1 cellular context compared by ENCODE assay signal in the genomic region with DNA sequence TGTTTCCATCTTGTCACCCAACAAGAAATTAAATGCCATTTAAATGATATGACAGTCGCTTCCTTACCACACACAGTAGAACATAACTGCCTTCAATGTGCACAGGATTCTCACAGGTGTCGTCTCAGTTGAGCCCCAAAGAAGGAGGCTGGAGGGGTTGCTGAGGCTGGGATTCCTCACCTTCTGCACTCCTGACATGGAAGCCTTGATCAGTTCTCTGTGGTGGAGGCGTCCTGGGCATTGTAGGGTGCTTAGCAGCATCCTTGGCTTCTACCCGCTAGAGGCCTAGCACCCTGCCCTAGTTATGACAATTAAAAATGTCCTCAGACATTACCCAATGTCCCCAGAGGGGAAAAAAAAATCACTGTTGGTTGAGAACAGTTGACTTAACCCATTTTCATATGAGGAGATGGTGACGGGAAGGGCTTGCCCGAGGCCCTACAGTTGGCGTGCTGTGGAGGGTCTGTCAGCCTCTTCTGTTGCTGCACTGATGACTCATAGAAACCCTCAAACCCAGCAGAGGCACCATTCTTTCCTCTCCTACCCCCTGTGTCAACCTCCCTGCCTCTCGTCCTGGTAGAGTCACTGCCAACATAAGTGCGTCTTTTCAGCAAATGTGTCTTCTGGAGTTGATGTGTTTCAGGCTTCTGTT.
TF ChIP-seq lines count a peak whose summit lies in the region.

No MANE protein-coding gene starts in this region.

TF ChIP-seq in WTC11, 78 proteins besides CTCF, POLR2A, EP300 and RAD21 (continued from another document):
- TF ChIP-seq, protein P1, sequence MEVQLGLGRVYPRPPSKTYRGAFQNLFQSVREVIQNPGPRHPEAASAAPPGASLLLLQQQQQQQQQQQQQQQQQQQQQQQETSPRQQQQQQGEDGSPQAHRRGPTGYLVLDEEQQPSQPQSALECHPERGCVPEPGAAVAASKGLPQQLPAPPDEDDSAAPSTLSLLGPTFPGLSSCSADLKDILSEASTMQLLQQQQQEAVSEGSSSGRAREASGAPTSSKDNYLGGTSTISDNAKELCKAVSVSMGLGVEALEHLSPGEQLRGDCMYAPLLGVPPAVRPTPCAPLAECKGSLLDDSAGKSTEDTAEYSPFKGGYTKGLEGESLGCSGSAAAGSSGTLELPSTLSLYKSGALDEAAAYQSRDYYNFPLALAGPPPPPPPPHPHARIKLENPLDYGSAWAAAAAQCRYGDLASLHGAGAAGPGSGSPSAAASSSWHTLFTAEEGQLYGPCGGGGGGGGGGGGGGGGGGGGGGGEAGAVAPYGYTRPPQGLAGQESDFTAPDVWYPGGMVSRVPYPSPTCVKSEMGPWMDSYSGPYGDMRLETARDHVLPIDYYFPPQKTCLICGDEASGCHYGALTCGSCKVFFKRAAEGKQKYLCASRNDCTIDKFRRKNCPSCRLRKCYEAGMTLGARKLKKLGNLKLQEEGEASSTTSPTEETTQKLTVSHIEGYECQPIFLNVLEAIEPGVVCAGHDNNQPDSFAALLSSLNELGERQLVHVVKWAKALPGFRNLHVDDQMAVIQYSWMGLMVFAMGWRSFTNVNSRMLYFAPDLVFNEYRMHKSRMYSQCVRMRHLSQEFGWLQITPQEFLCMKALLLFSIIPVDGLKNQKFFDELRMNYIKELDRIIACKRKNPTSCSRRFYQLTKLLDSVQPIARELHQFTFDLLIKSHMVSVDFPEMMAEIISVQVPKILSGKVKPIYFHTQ (CRISPR knock-in tag; IDR thresholded peaks at IDR 0.05) = no peak
- TF ChIP-seq SMAD3 (CRISPR knock-in tag; IDR thresholded peaks at IDR 0.05; ENCODE audit: borderline replicate concordance) (no peak), SMAD4 (CRISPR knock-in tag; IDR thresholded peaks at IDR 0.05) (no peak)
- TF ChIP-seq, protein P2, sequence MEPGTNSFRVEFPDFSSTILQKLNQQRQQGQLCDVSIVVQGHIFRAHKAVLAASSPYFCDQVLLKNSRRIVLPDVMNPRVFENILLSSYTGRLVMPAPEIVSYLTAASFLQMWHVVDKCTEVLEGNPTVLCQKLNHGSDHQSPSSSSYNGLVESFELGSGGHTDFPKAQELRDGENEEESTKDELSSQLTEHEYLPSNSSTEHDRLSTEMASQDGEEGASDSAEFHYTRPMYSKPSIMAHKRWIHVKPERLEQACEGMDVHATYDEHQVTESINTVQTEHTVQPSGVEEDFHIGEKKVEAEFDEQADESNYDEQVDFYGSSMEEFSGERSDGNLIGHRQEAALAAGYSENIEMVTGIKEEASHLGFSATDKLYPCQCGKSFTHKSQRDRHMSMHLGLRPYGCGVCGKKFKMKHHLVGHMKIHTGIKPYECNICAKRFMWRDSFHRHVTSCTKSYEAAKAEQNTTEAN (CRISPR knock-in tag; IDR thresholded peaks at IDR 0.05) = no peak
